24 cellular contexts compared by ENCODE assay signal in the genomic region with DNA sequence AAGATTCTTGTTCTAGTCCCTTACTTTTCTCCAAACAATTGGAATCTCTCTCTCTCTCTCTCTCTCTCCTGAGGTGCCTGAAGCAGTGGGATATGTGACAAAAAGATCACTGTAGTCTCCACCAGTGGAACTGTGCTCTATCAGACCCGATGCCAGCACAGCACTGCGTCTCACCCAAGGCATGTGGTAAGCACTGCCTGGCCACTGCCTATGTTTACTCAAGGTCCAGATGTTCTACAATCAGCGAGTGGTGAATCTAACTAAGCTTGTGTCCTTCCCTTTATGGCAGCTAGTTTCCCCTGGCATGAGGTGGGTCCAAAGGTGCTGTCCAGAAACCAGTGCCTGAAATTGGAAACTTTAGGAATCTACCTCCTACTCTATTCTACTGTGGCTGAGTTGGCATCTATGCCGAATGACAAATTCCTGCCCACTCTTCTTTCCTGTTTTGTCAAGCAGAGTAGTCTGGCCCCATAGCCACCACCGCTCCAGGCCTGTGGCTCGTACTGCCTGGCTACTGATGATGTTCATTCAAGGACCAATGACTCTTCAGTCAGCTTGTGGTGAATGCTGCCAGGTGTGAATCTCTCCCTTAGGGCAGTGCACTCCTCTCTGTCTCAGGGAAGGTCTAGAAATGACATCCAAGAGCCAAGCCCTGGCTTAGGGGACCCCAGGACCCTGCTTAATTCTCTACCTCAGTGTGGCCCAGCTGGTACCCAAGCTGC.
DNase-seq lines count a peak whose midpoint lies in the region; ATAC-seq, FAIRE-seq and TF ChIP-seq lines count a peak whose summit lies in the region.
"Had no signal": no experiment of that assay in that cellular context is flagged by ENCODE, and none has a peak within 500 bp of the region (broad histone marks: within the 10 kb centered on the region; RNA-seq: fewer than 3 reads in every experiment).

No MANE protein-coding gene starts in this region.

- no peaks in the 10 kb centered on the region for H3K9me3 ChIP-seq in GM12878 (replicated peaks; ENCODE audit: control insufficient read depth, insufficient read depth, low read length)
- H3K9me3 ChIP-seq: BE2C had no signal

- TF ChIP-seq EP300 in GM12878 (IDR thresholded peaks at IDR 0.05; ENCODE audit: borderline replicate concordance in 1 of 2, control insufficient read depth in 1 of 2, low read depth in 2 of 2, low read length in 2 of 2): no peak

- H3K36me3 ChIP-seq in GM12878 (ENCODE audit: control insufficient read depth in 2 of 2, insufficient read depth in 2 of 2, low read length in 1 of 2): no peaks in the 10 kb centered on the region
- H3K36me3 ChIP-seq: BE2C, BLaER1 had no signal

- FAIRE-seq in GM12878 (lab: Jason Lieb, UNC): no peak
- FAIRE-seq: A204.1 had no signal

- no peak for TF ChIP-seq CTCF in GM12878 (IDR thresholded peaks at IDR 0.05 in 2 of 3, conservative IDR thresholded peaks at IDR 0.05 in 1 of 3; ENCODE audit: control insufficient read depth in 2 of 3, extremely low read depth in 1 of 3, insufficient read depth in 1 of 3, low read depth in 3 of 3, low read length in 3 of 3)

- no peaks in the 10 kb centered on the region for H3K27me3 ChIP-seq in GM12878 (replicated peaks in 1 of 2; ENCODE audit: control insufficient read depth in 2 of 2, insufficient read depth in 2 of 2, low read length in 1 of 2)
- H3K27me3 ChIP-seq: BE2C had no signal

- no peak overlapping the region for H3K27ac ChIP-seq in GM12878 (ENCODE audit: control insufficient read depth, insufficient read depth)
- H3K27ac ChIP-seq: BLaER1 had no signal

- CTCF ChIA-PET in GM12878 (lab: Yijun Ruan, JAX): no interaction called here

- SMC1A ChIA-PET in GM12878 (lab: Charles Lee; ENCODE audit: uncharacterized antibody, unreplicated experiment): interaction anchor here (0.9 kb wide), 1 partner anchor 16 kb away, joined by 3 read pairs; no protein-coding TSS in a partner anchor

- in situ Hi-C loops in GM12878 (cut with MboI): no loop called here

- no peak for TF ChIP-seq POLR2A in GM12878 (IDR thresholded peaks at IDR 0.05; ENCODE audit: low read depth, low read length)

- no peaks in the 10 kb centered on the region for H3K79me2 ChIP-seq in GM12878 (ENCODE audit: control insufficient read depth, insufficient read depth, low read length)

- H2AFZ ChIP-seq in GM12878 (ENCODE audit: control insufficient read depth, low read depth, low read length): no peak overlapping the region

- no peaks in the 10 kb centered on the region for H4K20me1 ChIP-seq in GM12878 (ENCODE audit: control insufficient read depth, insufficient read depth)
- H4K20me1 ChIP-seq: BLaER1 had no signal

- RAD21 ChIA-PET in GM12878 (lab: Charles Lee; ENCODE audit: unreplicated experiment): no interaction called here

- peak; percentile 84 for ATAC-seq in GM21360 (IDR thresholded peaks at IDR 0.05; ENCODE audit: unreplicated experiment)
- peak; percentile 76 for ATAC-seq in HG03432 (IDR thresholded peaks at IDR 0.05; ENCODE audit: unreplicated experiment)
- ATAC-seq in GM12878: no peak; the same call in 2 of the 3 replicates
- peak; percentile 65 for ATAC-seq in left lobe of liver

- no peak for DNase-seq in GM12878 (ENCODE audit: low read depth, low spot score)
- no peak for DNase-seq in left lobe of liver (ENCODE audit: low spot score)
- no peak for DNase-seq in T-helper 9 cell
- DNase-seq in activated gamma-delta T cell treated with Interleukin-2 at 50 U/mL for 16 hours: no peak
- no peak for DNase-seq in NCI-H748 treated with DMSO at 0.1 percent for 48 hours (lab: John Stamatoyannopoulos, UW)
- DNase-seq: 8988T; ACHN; BE2C; C1 segment of cervical spinal cord; CD4-positive, alpha-beta memory T cell; CD4-positive, CD25-positive, alpha-beta regulatory T cell; CD8-positive, alpha-beta memory T cell; COR-L47; DMS 273 treated with DMSO at 0.1 percent for 48 hours; DMS153; DMS53; DMS79; DND-41; EL; GDM1 had no signal

- WGBS in GM12878 (ENCODE audit: insufficient coverage, insufficient replicate concordance, low lambda C conversion rate, missing lambda C conversion rate): 14% methylated on average over 6 of the region's 6 CpGs

- BruUV-seq in GM12878 (replicated peaks; lab: Mats Ljungman, UMichigan): no TSS peak

- no peak overlapping the region for H3K9ac ChIP-seq in GM12878 (ENCODE audit: control insufficient read depth, insufficient read depth, low read length)
- H3K9ac ChIP-seq: BLaER1 had no signal

- POLR2A ChIA-PET in GM12878 (lab: Charles Lee): no interaction called here

- no peak for TF ChIP-seq RAD21 in GM12878 (IDR thresholded peaks at IDR 0.05; ENCODE audit: insufficient read depth, low read depth, low read length)

- intact Hi-C loops in GM12878 (cut with micrococcal nuclease; ENCODE audit: unreplicated experiment): no loop called here

- no peaks in the 10 kb centered on the region for H3K4me1 ChIP-seq in GM12878 (ENCODE audit: control insufficient read depth, insufficient read depth, low read length)
- H3K4me1 ChIP-seq: BE2C, BLaER1 had no signal

- H3K4me3 ChIP-seq in GM12878: no peak overlapping the region
- H3K4me3 ChIP-seq: BLaER1 had no signal

- H3K4me2 ChIP-seq in GM12878 (ENCODE audit: control insufficient read depth, insufficient read depth): no peak overlapping the region
- H3K4me2 ChIP-seq: BLaER1 had no signal

TF ChIP-seq in GM12878, 131 proteins besides CTCF, POLR2A, EP300 and RAD21:
- TF ChIP-seq SPI1 (IDR thresholded peaks at IDR 0.05; ENCODE audit: borderline replicate concordance, insufficient read depth, low read depth, low read length): no peak
- TF ChIP-seq RFX5 (IDR thresholded peaks at IDR 0.05; ENCODE audit: low read depth, low read length): peak; percentile 83
- no peak for TF ChIP-seq BRCA1 (IDR thresholded peaks at IDR 0.05; ENCODE audit: low read depth, low read length)
- no peak for TF ChIP-seq BCL11A (IDR thresholded peaks at IDR 0.05; ENCODE audit: low read depth, low read length)
